Comparison of ENCODE assay signal across 8 cellular contexts in genomic region chr1:85148524-85149250, GRCh38. TPM values are rescaled to one million over a fixed set of nuclear protein-coding genes. Genes with fewer than 3 reads are reported as not detected.
DNase-seq lines count a peak whose midpoint lies in the region; ATAC-seq, FAIRE-seq and TF ChIP-seq lines count a peak whose summit lies in the region.

No MANE protein-coding gene starts in this region.

- H3K4me3 ChIP-seq in tibial nerve: no peak overlapping the region

- no peak overlapping the region for H3K27ac ChIP-seq in tibial nerve

- H3K4me1 ChIP-seq in tibial nerve: no peaks in the 10 kb centered on the region

- no peaks in the 10 kb centered on the region for H3K36me3 ChIP-seq in tibial nerve

- no peak for FAIRE-seq in RCC 7860 (lab: Jason Lieb, UNC)

- H3K9me3 ChIP-seq in tibial nerve: no peaks in the 10 kb centered on the region

- DNase-seq in EH (ENCODE audit: low read depth): peak; percentile 80
- peak; percentile 41 for DNase-seq in astrocyte of the hippocampus (ENCODE audit: low read depth, low spot score)
- DNase-seq in tibial nerve (ENCODE audit: low spot score in 2 of 2): no peak
- no peak for DNase-seq in RCC 7860 (ENCODE audit: low spot score)
- no peak for DNase-seq in DMS53 treated with DMSO at 0.1 percent for 48 hours (lab: John Stamatoyannopoulos, UW; ENCODE audit: unreplicated experiment)

- no peak for TF ChIP-seq EP300 in tibial nerve (IDR thresholded peaks at IDR 0.05)

- TF ChIP-seq POLR2A in tibial nerve (IDR thresholded peaks at IDR 0.05): no peak

- TF ChIP-seq CTCF in tibial nerve (IDR thresholded peaks at IDR 0.05): no peak

- ATAC-seq in GM19397 (IDR thresholded peaks at IDR 0.05; ENCODE audit: unreplicated experiment) (peak; percentile 83), HG03139 (IDR thresholded peaks at IDR 0.05; ENCODE audit: unreplicated experiment) (peak; percentile 87), GM19324 (IDR thresholded peaks at IDR 0.05; ENCODE audit: low FRiP score, unreplicated experiment) (no peak)

- no peaks in the 10 kb centered on the region for H3K27me3 ChIP-seq in tibial nerve

RNA-seq across cellular contexts. Expression of gene SYDE2, which starts 52.1 kb away (rescaled TPM):
- 10 to 100 TPM; 10.5 to 12.9 (median 11.1) TPM for total RNA-seq in tibial nerve

Comparison
In these comparisons a context has a peak if more than half of its experiments do, and no peak if none do; other contexts are left out.
1. DNase-seq: peak in EH (single experiment) and astrocyte of the hippocampus (single experiment); none in tibial nerve (0 of 2), RCC 7860 (single experiment) and DMS53 treated with DMSO at 0.1 percent for 48 hours (single experiment).